Comparison of ENCODE assay signal across 8 cellular contexts in genomic region chr13:44917589-44918322, GRCh38.
A peak's percentile ranks its signal among the peaks of the same experiment; 100 is the strongest.
DNase-seq lines count a peak whose midpoint lies in the region; ATAC-seq lines count a peak whose summit lies in the region.

No MANE protein-coding gene starts in this region.

- H3K4me1 Mint-ChIP-seq in central memory CD8-positive, alpha-beta T cell = no peaks in the 10 kb centered on the region

- H3K36me3 Mint-ChIP-seq in central memory CD8-positive, alpha-beta T cell (ENCODE audit: insufficient read depth) = peaks cover 3% of the 10 kb centered on the region

- DNase-seq in AG08395 (ENCODE audit: low spot score) (peak; percentile 84), NCI-H345 (lab: John Stamatoyannopoulos, UW) (peak; percentile 93), iris pigment epithelial cell (ENCODE audit: low read depth) (peak; percentile 94), smooth muscle cell of the brain vasculature (ENCODE audit: low read depth, low spot score) (peak; percentile 95)
- peak; percentile 92 to 93 (median 92) for DNase-seq in activated CD4-positive, CD25-positive, alpha-beta regulatory T cell (lab: John Stamatoyannopoulos, UW)
- peak; percentile 96 to 98 for DNase-seq in central memory CD8-positive, alpha-beta T cell (ENCODE audit: low spot score in 2 of 2)

- H3K4me3 Mint-ChIP-seq in central memory CD8-positive, alpha-beta T cell = no peak overlapping the region

- no peaks in the 10 kb centered on the region for H3K9me3 Mint-ChIP-seq in central memory CD8-positive, alpha-beta T cell

- no peaks in the 10 kb centered on the region for H3K27me3 Mint-ChIP-seq in central memory CD8-positive, alpha-beta T cell

- H3K27ac Mint-ChIP-seq in central memory CD8-positive, alpha-beta T cell (ENCODE audit: low read depth) = no peak overlapping the region

- peak; percentile 84 for ATAC-seq in GM18907 (IDR thresholded peaks at IDR 0.05; ENCODE audit: unreplicated experiment)
- ATAC-seq in HG03159 (IDR thresholded peaks at IDR 0.05; ENCODE audit: unreplicated experiment) = peak; percentile 86
- peak; percentile 84 for ATAC-seq in central memory CD8-positive, alpha-beta T cell (replicated peaks; ENCODE audit: extremely low read depth, poor library complexity, severe bottlenecking)

Comparison
In these comparisons a context has a peak if more than half of its experiments do, and no peak if none do; other contexts are left out.
1. Peak in every context shown above with its lines: DNase-seq and ATAC-seq.